In genomic region chr15:63238181-63238580, GRCh38 we compare ENCODE assay signal across 20 cellular contexts. TPM values are rescaled to one million over a fixed set of nuclear protein-coding genes. Genes with fewer than 3 reads are reported as not detected.
DNase-seq lines count a peak whose midpoint lies in the region; ATAC-seq, FAIRE-seq and TF ChIP-seq lines count a peak whose summit lies in the region.
"Had no signal": no experiment of that assay in that cellular context is flagged by ENCODE, and none has a peak within 500 bp of the region (broad histone marks: within the 10 kb centered on the region; RNA-seq: fewer than 3 reads in every experiment).

No MANE protein-coding gene starts in this region.

- peak; percentile 52 for FAIRE-seq in GM19239 (lab: Jason Lieb, UNC)
- FAIRE-seq: HepG2 had no signal

- H3K9me3 ChIP-seq in CD4-positive, CD25-positive, alpha-beta regulatory T cell (ENCODE audit: control insufficient read depth in 2 of 2, low read length in 2 of 2): no peaks in the 10 kb centered on the region
- H3K9me3 ChIP-seq in mucosa of descending colon: no peaks in the 10 kb centered on the region
- H3K9me3 ChIP-seq: prostate gland, stomach, upper lobe of right lung had no signal

- H3K27me3 ChIP-seq in CD4-positive, CD25-positive, alpha-beta regulatory T cell (ENCODE audit: control insufficient read depth, insufficient read depth, low read length): no peaks in the 10 kb centered on the region
- H3K27me3 ChIP-seq: neural progenitor cell, stomach, upper lobe of right lung had no signal

- H3K4me1 ChIP-seq in CD4-positive, CD25-positive, alpha-beta regulatory T cell (ENCODE audit: control insufficient read depth, insufficient read depth, low read length, poor library complexity, severe bottlenecking): peaks cover 24% of the 10 kb centered on the region
- peaks cover 12% of the 10 kb centered on the region for H3K4me1 ChIP-seq in mucosa of descending colon (ENCODE audit: low read depth)
- H3K4me1 ChIP-seq: neural progenitor cell, prostate gland had no signal

- H3K36me3 Mint-ChIP-seq in CD4-positive, CD25-positive, alpha-beta regulatory T cell: peaks cover 22% of the 10 kb centered on the region
- peaks cover 37% of the 10 kb centered on the region for H3K36me3 Mint-ChIP-seq in activated naive CD8-positive, alpha-beta T cell treated with anti-CD3 and anti-CD28 coated beads, Interleukin-2, amount 10 ng/mL, durations not matched to agents 7 days and 5 days
- peaks cover 21% of the 10 kb centered on the region for H3K36me3 Mint-ChIP-seq in memory B cell

- H3K27me3 Mint-ChIP-seq in CD4-positive, CD25-positive, alpha-beta regulatory T cell: no peaks in the 10 kb centered on the region
- no peaks in the 10 kb centered on the region for H3K27me3 Mint-ChIP-seq in activated naive CD8-positive, alpha-beta T cell treated with anti-CD3 and anti-CD28 coated beads, Interleukin-2, amount 10 ng/mL, durations not matched to agents 7 days and 5 days
- H3K27me3 Mint-ChIP-seq in memory B cell: no peaks in the 10 kb centered on the region

- POLR2A ChIA-PET in activated naive CD8-positive, alpha-beta T cell treated with anti-CD3 and anti-CD28 coated beads, Interleukin-2, amount 10 ng/mL, durations not matched to agents 7 days and 5 days (lab: Charles Lee): interaction anchor here (0.7 to 1.3 kb wide), 4 partner anchors 45 to 249 kb away, joined by 3 to 4 read pairs (median 3); no protein-coding TSS in a partner anchor

- DNase-seq in CD4-positive, CD25-positive, alpha-beta regulatory T cell: no peak
- DNase-seq in GM19239 (ENCODE audit: insufficient read length, low spot score): no peak
- DNase-seq in activated naive CD8-positive, alpha-beta T cell treated with anti-CD3 and anti-CD28 coated beads, Interleukin-2, amount 10 ng/mL, durations not matched to agents 7 days and 5 days: no peak
- DNase-seq in memory B cell (ENCODE audit: low spot score in 2 of 2): no peak
- DNase-seq in mucosa of descending colon: no peak
- DNase-seq in NCI-H1417 treated with DMSO at 0.1 percent for 48 hours (lab: John Stamatoyannopoulos, UW): no peak
- no peak for DNase-seq in Kasumi-1 (lab: John Stamatoyannopoulos, UW)
- DNase-seq: activated CD4-positive, alpha-beta T cell treated with anti-CD3 and anti-CD28 coated beads for 4 hours; activated CD8-positive, alpha-beta memory T cell treated with anti-CD3 and anti-CD28 coated beads, Interleukin-2, amount 50 U/mL, for 48 hours; activated naive CD4-positive, alpha-beta T cell treated with Interleukin-2 at 50 U/mL for 16 hours; COR-L47; endodermal cell; head of caudate nucleus; NCI-H1417; NCI-H526; stomach; upper lobe of right lung had no signal

- peaks cover 0 to 2% (median 0%) of the 10 kb centered on the region in 7 donors for H3K9me3 Mint-ChIP-seq in CD4-positive, CD25-positive, alpha-beta regulatory T cell
- H3K9me3 Mint-ChIP-seq in activated naive CD8-positive, alpha-beta T cell treated with anti-CD3 and anti-CD28 coated beads, Interleukin-2, amount 10 ng/mL, durations not matched to agents 7 days and 5 days: no peaks in the 10 kb centered on the region
- no peaks in the 10 kb centered on the region for H3K9me3 Mint-ChIP-seq in memory B cell

- peak overlapping the region in 2 of 3 donors; percentile 22 to 73 for H3K27ac Mint-ChIP-seq in CD4-positive, CD25-positive, alpha-beta regulatory T cell
- peak overlapping the region; percentile 61 for H3K27ac Mint-ChIP-seq in activated naive CD8-positive, alpha-beta T cell treated with anti-CD3 and anti-CD28 coated beads, Interleukin-2, amount 10 ng/mL, durations not matched to agents 7 days and 5 days
- peak overlapping the region; percentile 79 for H3K27ac Mint-ChIP-seq in memory B cell
- H3K27ac Mint-ChIP-seq: endodermal cell had no signal

- no peak overlapping the region for H3K4me3 ChIP-seq in CD4-positive, CD25-positive, alpha-beta regulatory T cell (ENCODE audit: low read depth, low read length)
- no peak overlapping the region for H3K4me3 ChIP-seq in mucosa of descending colon
- H3K4me3 ChIP-seq: neural progenitor cell, prostate gland, stomach, upper lobe of right lung had no signal

- TF ChIP-seq CTCF in mucosa of descending colon (IDR thresholded peaks at IDR 0.05): no peak

- H3K27ac ChIP-seq in CD4-positive, CD25-positive, alpha-beta regulatory T cell (ENCODE audit: insufficient read depth, low read length, poor library complexity, severe bottlenecking): no peak overlapping the region
- H3K27ac ChIP-seq: neural progenitor cell, prostate gland, upper lobe of right lung had no signal

- intact Hi-C loops in mucosa of descending colon (cut with DNase I, micrococcal nuclease): no loop called here

- H3K4me3 Mint-ChIP-seq in CD4-positive, CD25-positive, alpha-beta regulatory T cell: peak overlapping the region in 1 of 4 donors; percentile 1
- no peak overlapping the region for H3K4me3 Mint-ChIP-seq in activated naive CD8-positive, alpha-beta T cell treated with anti-CD3 and anti-CD28 coated beads, Interleukin-2, amount 10 ng/mL, durations not matched to agents 7 days and 5 days
- H3K4me3 Mint-ChIP-seq in memory B cell: no peak overlapping the region
- H3K4me3 Mint-ChIP-seq: endodermal cell had no signal

- peaks cover 26 to 82% (median 68%) of the 10 kb centered on the region in 4 donors for H3K4me1 Mint-ChIP-seq in CD4-positive, CD25-positive, alpha-beta regulatory T cell
- peaks cover 42% of the 10 kb centered on the region for H3K4me1 Mint-ChIP-seq in activated naive CD8-positive, alpha-beta T cell treated with anti-CD3 and anti-CD28 coated beads, Interleukin-2, amount 10 ng/mL, durations not matched to agents 7 days and 5 days
- peaks cover 35% of the 10 kb centered on the region for H3K4me1 Mint-ChIP-seq in memory B cell
- H3K4me1 Mint-ChIP-seq: endodermal cell had no signal

- ATAC-seq in CD4-positive, CD25-positive, alpha-beta regulatory T cell (ENCODE audit: low read depth in 2 of 2): no peak
- ATAC-seq in activated naive CD8-positive, alpha-beta T cell treated with anti-CD3 and anti-CD28 coated beads, Interleukin-2, amount 10 ng/mL, durations not matched to agents 7 days and 5 days (ENCODE audit: low read depth): no peak
- ATAC-seq in memory B cell (ENCODE audit: low read depth) (no peak), mucosa of descending colon (no peak)
- ATAC-seq: HepG2, upper lobe of right lung had no signal

- peaks cover 13% of the 10 kb centered on the region for H3K36me3 ChIP-seq in CD4-positive, CD25-positive, alpha-beta regulatory T cell (ENCODE audit: control insufficient read depth, insufficient read depth, low read length)
- no peaks in the 10 kb centered on the region for H3K36me3 ChIP-seq in mucosa of descending colon (ENCODE audit: low read depth)
- H3K36me3 ChIP-seq: neural progenitor cell, prostate gland, stomach, upper lobe of right lung had no signal

RNA-seq across cellular contexts. Expression of gene APH1B, which starts 39.2 kb away (rescaled TPM):
- 19.0 TPM for total RNA-seq in CD4-positive, CD25-positive, alpha-beta regulatory T cell
- 10 to 100 TPM in 2 of 4 donors, 1 to 10 TPM in 2; 9.1 to 16.2 (median 11.6) TPM for polyA plus RNA-seq in CD4-positive, CD25-positive, alpha-beta regulatory T cell
- total RNA-seq in activated naive CD8-positive, alpha-beta T cell treated with anti-CD3 and anti-CD28 coated beads, Interleukin-2, amount 10 ng/mL, durations not matched to agents 7 days and 5 days: 10 to 100 TPM; 17.9 to 19.1 TPM
- total RNA-seq in mucosa of descending colon: 10 to 100 TPM in 2 of 3 donors, 1 to 10 TPM in 1; 6.1 to 12.7 (median 11.4) TPM

RNA-seq across cellular contexts. Expression of gene RAB8B, which starts 48.8 kb away (rescaled TPM):
- 114 TPM for total RNA-seq in CD4-positive, CD25-positive, alpha-beta regulatory T cell
- 10 to 100 TPM; 67.4 to 82.4 (median 74.4) TPM for polyA plus RNA-seq in CD4-positive, CD25-positive, alpha-beta regulatory T cell
- total RNA-seq in activated naive CD8-positive, alpha-beta T cell treated with anti-CD3 and anti-CD28 coated beads, Interleukin-2, amount 10 ng/mL, durations not matched to agents 7 days and 5 days: 100 to 1,000 TPM; 111 TPM
- 10 to 100 TPM in 2 of 3 donors, 1 to 10 TPM in 1; 7.4 to 26.4 (median 18.3) TPM for total RNA-seq in mucosa of descending colon
